ENCODE assay signal across 8 cellular contexts in genomic region chr12:104653730-104654328, GRCh38.
DNase-seq lines count a peak whose midpoint lies in the region; ATAC-seq and TF ChIP-seq lines count a peak whose summit lies in the region.
"Had no signal": no experiment of that assay in that cellular context is flagged by ENCODE, and none has a peak within 500 bp of the region (broad histone marks: within the 10 kb centered on the region; RNA-seq: fewer than 3 reads in every experiment).

No MANE protein-coding gene starts in this region.

- no peaks in the 10 kb centered on the region for H3K9me2 ChIP-seq in DOHH2 (replicated peaks; ENCODE audit: control insufficient read depth, low read length)

- H3K79me1 ChIP-seq in mesendoderm (ENCODE audit: low read length): no peaks in the 10 kb centered on the region

- H3K79me2 ChIP-seq in DOHH2 (ENCODE audit: control insufficient read depth, low read length) (no peaks in the 10 kb centered on the region), mesendoderm (ENCODE audit: control insufficient read depth, insufficient read depth, low read length) (no peaks in the 10 kb centered on the region)

- H3K36me3 ChIP-seq in DOHH2 (ENCODE audit: control insufficient read depth, low read length) (no peaks in the 10 kb centered on the region), mesendoderm (ENCODE audit: control insufficient read depth, insufficient read depth, low read length) (no peaks in the 10 kb centered on the region)
- H3K36me3 ChIP-seq: ascending aorta had no signal

- H3K4me3 Mint-ChIP-seq in activated CD8-positive, alpha-beta T cell treated with anti-CD3 and anti-CD28 coated beads, Interleukin-2, amount 10 ng/mL, durations not matched to agents 7 days and 5 days: no peak overlapping the region

- peak; percentile 78 for TF ChIP-seq CTCF in DOHH2 (IDR thresholded peaks at IDR 0.05; ENCODE audit: low read depth, low read length, poor library complexity, severe bottlenecking)

- no peaks in the 10 kb centered on the region for H3K27me3 ChIP-seq in DOHH2 (ENCODE audit: control insufficient read depth, low read length)
- no peaks in the 10 kb centered on the region for H3K27me3 ChIP-seq in mesendoderm (ENCODE audit: insufficient read depth, low read length, poor library complexity)
- H3K27me3 ChIP-seq: ascending aorta had no signal

- peaks cover 2% of the 10 kb centered on the region; the same call in 1 of the 2 replicates for H4K20me1 ChIP-seq in DOHH2 (ENCODE audit: control insufficient read depth, insufficient read depth, low read depth, low read length)

- no peak overlapping the region for H3K23ac ChIP-seq in mesendoderm (ENCODE audit: low read length)

- H3K4me1 ChIP-seq in DOHH2 (ENCODE audit: control insufficient read depth, low read length): no peaks in the 10 kb centered on the region
- H3K4me1 ChIP-seq in mesendoderm (ENCODE audit: control insufficient read depth, low read depth, low read length): peaks cover 18% of the 10 kb centered on the region

- no peak overlapping the region for H2BK5ac ChIP-seq in mesendoderm (ENCODE audit: low read length)

- H3K27ac Mint-ChIP-seq in activated CD8-positive, alpha-beta T cell treated with anti-CD3 and anti-CD28 coated beads, Interleukin-2, amount 10 ng/mL, durations not matched to agents 7 days and 5 days: no peak overlapping the region

- H3K4ac ChIP-seq in mesendoderm (ENCODE audit: low read depth, low read length): no peak overlapping the region

- DNase-seq in HCEC 1CT (peak; percentile 27), mesendoderm (peak; percentile 73), NCI-H2029 treated with DMSO at 0.1 percent for 48 hours (lab: John Stamatoyannopoulos, UW) (no peak), NCI-H2107 treated with DMSO at 0.1 percent for 48 hours (lab: John Stamatoyannopoulos, UW; ENCODE audit: unreplicated experiment) (no peak)
- DNase-seq in activated CD8-positive, alpha-beta T cell treated with anti-CD3 and anti-CD28 coated beads, Interleukin-2, amount 10 ng/mL, durations not matched to agents 7 days and 5 days: peak; percentile 39

- H2BK15ac ChIP-seq in mesendoderm (replicated peaks; ENCODE audit: low read depth): no peak overlapping the region

- H4K5ac ChIP-seq in mesendoderm (ENCODE audit: low read length): no peak overlapping the region

- no peak overlapping the region for H3K56ac ChIP-seq in mesendoderm (ENCODE audit: low read length)

- H2BK120ac ChIP-seq in mesendoderm (ENCODE audit: low read depth, low read length): no peak overlapping the region

- H3K9me3 ChIP-seq in DOHH2 (ENCODE audit: control insufficient read depth, insufficient read depth, low read length): no peaks in the 10 kb centered on the region
- H3K9me3 ChIP-seq: ascending aorta had no signal

- no peak overlapping the region for H3K9ac ChIP-seq in mesendoderm (ENCODE audit: low read length)

- POLR2A ChIA-PET in activated CD8-positive, alpha-beta T cell treated with anti-CD3 and anti-CD28 coated beads, Interleukin-2, amount 10 ng/mL, durations not matched to agents 7 days and 5 days (lab: Charles Lee): no interaction called here

- peak overlapping the region; percentile 50 for H2AK5ac ChIP-seq in mesendoderm (ENCODE audit: low read length)

- no peaks in the 10 kb centered on the region for H3K9me3 Mint-ChIP-seq in activated CD8-positive, alpha-beta T cell treated with anti-CD3 and anti-CD28 coated beads, Interleukin-2, amount 10 ng/mL, durations not matched to agents 7 days and 5 days (ENCODE audit: insufficient read depth)

- peaks cover 22% of the 10 kb centered on the region for H3K4me1 Mint-ChIP-seq in activated CD8-positive, alpha-beta T cell treated with anti-CD3 and anti-CD28 coated beads, Interleukin-2, amount 10 ng/mL, durations not matched to agents 7 days and 5 days (ENCODE audit: low read depth)

- no peaks in the 10 kb centered on the region for H3K27me3 Mint-ChIP-seq in activated CD8-positive, alpha-beta T cell treated with anti-CD3 and anti-CD28 coated beads, Interleukin-2, amount 10 ng/mL, durations not matched to agents 7 days and 5 days (ENCODE audit: low read depth)

- no peak for ATAC-seq in activated CD8-positive, alpha-beta T cell treated with anti-CD3 and anti-CD28 coated beads, Interleukin-2, amount 10 ng/mL, durations not matched to agents 7 days and 5 days
- ATAC-seq in GM18861 (IDR thresholded peaks at IDR 0.05; ENCODE audit: unreplicated experiment): no peak

- peaks cover 19% of the 10 kb centered on the region for H3K36me3 Mint-ChIP-seq in activated CD8-positive, alpha-beta T cell treated with anti-CD3 and anti-CD28 coated beads, Interleukin-2, amount 10 ng/mL, durations not matched to agents 7 days and 5 days (ENCODE audit: low read depth)

- H3K4me2 ChIP-seq in DOHH2 (ENCODE audit: low read length) (no peak overlapping the region), mesendoderm (ENCODE audit: low read length) (no peak overlapping the region)

- no peak overlapping the region for H3K27ac ChIP-seq in DOHH2 (ENCODE audit: low read depth, low read length)
- no peak overlapping the region for H3K27ac ChIP-seq in mesendoderm (ENCODE audit: low read depth, low read length)
- H3K27ac ChIP-seq: ascending aorta had no signal

- CTCF ChIA-PET in activated CD8-positive, alpha-beta T cell treated with anti-CD3 and anti-CD28 coated beads, Interleukin-2, amount 10 ng/mL, durations not matched to agents 7 days and 5 days (lab: Charles Lee): interaction anchor here (0.8 to 1.9 kb wide), 6 partner anchors 10 to 272 kb away, joined by 3 to 8 read pairs (median 4); no protein-coding TSS in a partner anchor

- H4K8ac ChIP-seq in mesendoderm (ENCODE audit: low read depth, low read length): no peak overlapping the region

- no CpG with 5 or more reads among the region's 10 CpGs for WGBS in mesendoderm (ENCODE audit: extremely low coverage, insufficient coverage, low lambda C conversion rate)

- no peak overlapping the region for H3K4me3 ChIP-seq in DOHH2 (ENCODE audit: low read length)
- H3K4me3 ChIP-seq in mesendoderm (ENCODE audit: low read length): no peak overlapping the region
- H3K4me3 ChIP-seq: ascending aorta had no signal

- no peak overlapping the region for H3K18ac ChIP-seq in mesendoderm (ENCODE audit: low read length)

- H3F3A ChIP-seq in DOHH2 (ENCODE audit: control insufficient read depth, insufficient read depth): no peaks in the 10 kb centered on the region

Comparison
In these comparisons a context has a peak if more than half of its experiments do, and no peak if none do; other contexts are left out.
1. DNase-seq: peak in HCEC 1CT (single experiment), activated CD8-positive, alpha-beta T cell treated with anti-CD3 and anti-CD28 coated beads, Interleukin-2, amount 10 ng/mL, durations not matched to agents 7 days and 5 days (single experiment) and mesendoderm (single experiment); none in NCI-H2029 treated with DMSO at 0.1 percent for 48 hours (single experiment) and NCI-H2107 treated with DMSO at 0.1 percent for 48 hours (single experiment).